Comparison of ENCODE assay signal across 8 cellular contexts in genomic region chr15:42056934-42057743, GRCh38. TPM values are rescaled to one million over a fixed set of nuclear protein-coding genes. Genes with fewer than 3 reads are reported as not detected.
DNase-seq lines count a peak whose midpoint lies in the region; ATAC-seq and TF ChIP-seq lines count a peak whose summit lies in the region.

No MANE protein-coding gene starts in this region.

- H3K9ac ChIP-seq in Loucy (ENCODE audit: low read depth, low read length, poor library complexity, severe bottlenecking) (peak overlapping the region; percentile 6), adipocyte (ENCODE audit: low read length) (no peak overlapping the region), trophoblast cell (ENCODE audit: low read length) (no peak overlapping the region)

- H4K12ac ChIP-seq in trophoblast cell (ENCODE audit: low read depth, low read length) = no peak overlapping the region

- H3K36me3 ChIP-seq in Loucy (ENCODE audit: insufficient read depth, low read length) (no peaks in the 10 kb centered on the region), adipocyte (ENCODE audit: control insufficient read depth, insufficient read depth, low read length, severe bottlenecking) (no peaks in the 10 kb centered on the region), heart right ventricle (no peaks in the 10 kb centered on the region), trophoblast cell (ENCODE audit: control insufficient read depth in 1 of 2, insufficient read depth in 2 of 2, low read length in 2 of 2) (no peaks in the 10 kb centered on the region), vagina (no peaks in the 10 kb centered on the region)

- 8% methylated on average over 36 of the region's 36 CpGs for WGBS in heart right ventricle, 2 donors
- no CpG with 5 or more reads among the region's 36 CpGs for WGBS in trophoblast cell (ENCODE audit: extremely low coverage, insufficient coverage, insufficient read length)

- no peak overlapping the region for H3K4ac ChIP-seq in trophoblast cell (ENCODE audit: low read depth, low read length)

- H4K8ac ChIP-seq in trophoblast cell (ENCODE audit: low read depth, low read length) = no peak overlapping the region

- H2AFZ ChIP-seq in Loucy (ENCODE audit: low read length) (peak overlapping the region; percentile 92), trophoblast cell (ENCODE audit: insufficient read depth, low read length, poor library complexity) (no peak overlapping the region)

- no peak overlapping the region for H3K23ac ChIP-seq in trophoblast cell (ENCODE audit: low read length)

- TF ChIP-seq POLR2A in vagina (IDR thresholded peaks at IDR 0.05) = peak in 1 of 2 donors; percentile 20

- ATAC-seq in heart right ventricle (peak; percentile 88 to 96 (median 94)), GM18909 (IDR thresholded peaks at IDR 0.05; ENCODE audit: poor library complexity, unreplicated experiment) (no peak)

- H3K4me3 ChIP-seq in Loucy (ENCODE audit: low read length, poor library complexity, severe bottlenecking) (peak overlapping the region; percentile 54), adipocyte (ENCODE audit: low read length) (no peak overlapping the region), heart right ventricle (peak overlapping the region in 7 of 10 donors; percentile 13 to 38 (median 34)), trophoblast cell (ENCODE audit: low read depth, low read length) (no peak overlapping the region), vagina (peak overlapping the region; percentile 18 to 30)

- no peaks in the 10 kb centered on the region; the same call in 1 of the 2 replicates for H3F3A ChIP-seq in Loucy (ENCODE audit: low read depth)

- H3K27me3 ChIP-seq in Loucy (ENCODE audit: insufficient read depth, low read length, poor library complexity, severe bottlenecking) (no peaks in the 10 kb centered on the region), adipocyte (replicated peaks; ENCODE audit: control insufficient read depth, insufficient read depth, low read length) (peaks cover 49% of the 10 kb centered on the region), heart right ventricle (peaks cover 0 to 19% (median 0%) of the 10 kb centered on the region in 7 donors), trophoblast cell (ENCODE audit: insufficient read depth, low read length) (no peaks in the 10 kb centered on the region), vagina (no peaks in the 10 kb centered on the region)

- H3K4me1 ChIP-seq in Loucy (ENCODE audit: insufficient read depth, low read length, poor library complexity, severe bottlenecking) (peaks cover 6% of the 10 kb centered on the region), adipocyte (ENCODE audit: control insufficient read depth, insufficient read depth, low read length) (no peaks in the 10 kb centered on the region), heart right ventricle (peaks cover 0 to 21% (median 8%) of the 10 kb centered on the region in 9 donors), trophoblast cell (ENCODE audit: control insufficient read depth in 1 of 2, insufficient read depth in 2 of 2, low read length in 2 of 2) (peaks cover 0 to 7% of the 10 kb centered on the region in 2 experiments), vagina (peaks cover 10% of the 10 kb centered on the region)

- H3K79me2 ChIP-seq in Loucy (ENCODE audit: insufficient read depth, low read length) (no peaks in the 10 kb centered on the region), trophoblast cell (ENCODE audit: control insufficient read depth, insufficient read depth, low read length, poor library complexity) (no peaks in the 10 kb centered on the region)

- no peaks in the 10 kb centered on the region for H3K9me2 ChIP-seq in Loucy (replicated peaks; ENCODE audit: low read depth, low read length)

- no peaks in the 10 kb centered on the region for H3K9me3 ChIP-seq in Loucy (ENCODE audit: insufficient read depth, low read depth, low read length)
- H3K9me3 ChIP-seq in adipocyte (ENCODE audit: control insufficient read depth, low read length) = no peaks in the 10 kb centered on the region
- no peaks in the 10 kb centered on the region for H3K9me3 ChIP-seq in heart right ventricle
- H3K9me3 ChIP-seq in trophoblast cell (ENCODE audit: insufficient read depth, low read depth, low read length) = no peaks in the 10 kb centered on the region
- no peaks in the 10 kb centered on the region for H3K9me3 ChIP-seq in vagina

- no peak overlapping the region for H2BK120ac ChIP-seq in trophoblast cell (ENCODE audit: insufficient read depth, low read length, poor library complexity)

- H3K79me1 ChIP-seq in trophoblast cell (ENCODE audit: low read length) = peaks cover 2% of the 10 kb centered on the region

- H4K20me1 ChIP-seq in Loucy (ENCODE audit: insufficient read depth, low read length, poor library complexity, severe bottlenecking) = no peaks in the 10 kb centered on the region

- H2AK5ac ChIP-seq in trophoblast cell (ENCODE audit: low read length) = no peak overlapping the region

- H2BK12ac ChIP-seq in trophoblast cell (ENCODE audit: low read length) = no peak overlapping the region

- TF ChIP-seq CTCF in Loucy (conservative IDR thresholded peaks at IDR 0.05; ENCODE audit: low read length) = peak; percentile 77
- TF ChIP-seq CTCF in heart right ventricle (IDR thresholded peaks at IDR 0.05) = peak; percentile 57 to 87 (median 75)
- TF ChIP-seq CTCF in vagina (IDR thresholded peaks at IDR 0.05) = peak in 2 of 3 experiments; percentile 26 to 32

- no peak overlapping the region for H3K14ac ChIP-seq in trophoblast cell (ENCODE audit: low read length)

- H3K4me2 ChIP-seq in Loucy (ENCODE audit: low read depth, low read length, poor library complexity, severe bottlenecking) = peak overlapping the region; percentile 60
- peak overlapping the region; percentile 49 for H3K4me2 ChIP-seq in trophoblast cell (ENCODE audit: low read length)

- DNase-seq in ELR (ENCODE audit: low read depth) (peak; percentile 80), SK-N-DZ (ENCODE audit: low spot score) (peak; percentile 88), adipocyte (ENCODE audit: low read depth) (peak; percentile 66), heart right ventricle (peak; percentile 77 to 82), trophoblast cell (peak; percentile 99 to 100), vagina (ENCODE audit: extremely low spot score in 2 of 2) (peak; percentile 95 to 97)

- no peak overlapping the region for H2BK5ac ChIP-seq in trophoblast cell (ENCODE audit: low read depth, low read length, poor library complexity)

- peak overlapping the region; percentile 40 for H4K91ac ChIP-seq in trophoblast cell (ENCODE audit: low read depth, low read length)

- intact Hi-C loops in heart right ventricle (cut with DNase I) (loop anchor here in 8 of 10 donors (1.0 to 10.0 kb wide), 6 partner anchors 55 to 152 kb away; no protein-coding TSS in a partner anchor), vagina (cut with DNase I) (no loop called here)

- H3K27ac ChIP-seq in heart right ventricle (peak overlapping the region in 1 of 10 donors; percentile 62), trophoblast cell (ENCODE audit: low read depth, low read length) (no peak overlapping the region), vagina (peak overlapping the region; percentile 74)

- no peak overlapping the region for H3K18ac ChIP-seq in trophoblast cell (ENCODE audit: low read length)

RNA-seq across cellular contexts. Expression of gene PLA2G4E, which starts 36.3 kb away (rescaled TPM):
- polyA plus RNA-seq in SK-N-DZ (2014; cell fraction: cytosol; rRNA removed) = not detected in 2 replicates
- polyA plus RNA-seq in SK-N-DZ (2014; cell fraction: nucleus; rRNA removed) = not detected in 2 replicates
- under 1 TPM in 4 of 10 donors, not detected in 6; 0.05 to 0.79 (median 0.19) TPM for total RNA-seq in heart right ventricle
- under 1 TPM in 1 of 2 donors, not detected in 1; 0.07 TPM for polyA plus RNA-seq in heart right ventricle
- polyA plus RNA-seq in trophoblast cell (2013) = not detected in 2 replicates
- 8.8 TPM for total RNA-seq in vagina

RNA-seq across cellular contexts. Expression of gene PLA2G4D, which starts 37.2 kb away (rescaled TPM):
- polyA plus RNA-seq in SK-N-DZ (2014; cell fraction: cytosol; rRNA removed) = not detected in 2 replicates
- not detected in 2 replicates for polyA plus RNA-seq in SK-N-DZ (2014; cell fraction: nucleus; rRNA removed)
- total RNA-seq in heart right ventricle = not detected
- polyA plus RNA-seq in heart right ventricle = not detected
- polyA plus RNA-seq in trophoblast cell (2013) = not detected in 2 replicates
- total RNA-seq in vagina = 26.5 TPM

Comparison
In these comparisons a context has a peak if more than half of its experiments do, and no peak if none do; other contexts are left out.
1. H3K4me3 ChIP-seq: peak in Loucy (single experiment), heart right ventricle (7 of 10) and vagina (2 of 2); none in adipocyte (single experiment) and trophoblast cell (single experiment).
2. RNA of gene PLA2G4D, which starts 37.2 kb away (total RNA-seq): 26.5 TPM in vagina (single experiment); not detected in heart right ventricle; every median in the first group is over 10 times any median in the second.
3. Peak in every context shown above with its lines, with median percentiles within 50 percentile points of each other: DNase-seq and CTCF ChIP-seq.